ENCODE assay signal across 2 cellular contexts in the genomic region with DNA sequence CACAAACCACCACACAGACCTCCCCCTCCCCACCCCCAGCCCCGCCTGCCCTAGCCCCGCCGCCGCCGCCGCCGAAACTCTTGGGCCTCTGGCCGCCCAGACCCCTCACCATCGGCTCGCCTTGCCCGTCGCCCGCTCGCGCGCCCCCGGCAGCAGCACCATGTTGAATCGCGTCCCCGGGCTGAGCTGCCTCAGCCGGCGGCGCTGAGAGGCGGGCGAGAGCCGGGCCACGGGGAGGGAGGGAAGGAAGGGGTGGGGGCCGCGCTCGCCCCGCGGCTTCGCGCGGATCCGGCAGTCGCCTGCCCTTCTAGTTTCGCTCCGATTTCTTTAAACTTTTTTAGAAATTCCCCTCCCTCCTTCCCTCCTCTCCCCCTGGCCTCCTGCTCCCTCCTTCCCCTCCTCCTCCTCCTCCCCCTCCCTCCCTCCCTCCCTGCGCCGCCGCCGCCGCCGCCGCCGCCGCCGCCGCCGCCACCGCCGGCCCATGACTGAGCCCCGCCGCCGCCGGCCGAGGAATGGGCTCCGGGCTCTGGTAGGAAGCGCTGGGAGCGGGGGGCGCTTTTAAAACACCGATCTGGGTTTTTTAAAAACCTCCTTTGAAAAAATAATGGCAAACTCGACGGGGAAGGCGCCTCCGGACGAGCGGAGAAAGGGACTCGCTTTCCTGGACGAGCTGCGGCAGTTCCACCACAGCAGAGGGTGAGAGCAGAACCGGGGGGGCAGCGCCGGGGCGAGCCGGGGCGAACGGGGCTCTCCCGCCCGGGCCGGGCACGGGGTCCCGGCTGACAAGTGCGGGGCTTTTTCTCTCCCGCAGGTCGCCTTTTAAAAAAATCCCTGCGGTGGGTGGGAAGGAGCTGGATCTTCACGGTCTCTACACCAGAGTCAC.
TF ChIP-seq lines count a peak whose summit lies in the region.

A gene with protein sequence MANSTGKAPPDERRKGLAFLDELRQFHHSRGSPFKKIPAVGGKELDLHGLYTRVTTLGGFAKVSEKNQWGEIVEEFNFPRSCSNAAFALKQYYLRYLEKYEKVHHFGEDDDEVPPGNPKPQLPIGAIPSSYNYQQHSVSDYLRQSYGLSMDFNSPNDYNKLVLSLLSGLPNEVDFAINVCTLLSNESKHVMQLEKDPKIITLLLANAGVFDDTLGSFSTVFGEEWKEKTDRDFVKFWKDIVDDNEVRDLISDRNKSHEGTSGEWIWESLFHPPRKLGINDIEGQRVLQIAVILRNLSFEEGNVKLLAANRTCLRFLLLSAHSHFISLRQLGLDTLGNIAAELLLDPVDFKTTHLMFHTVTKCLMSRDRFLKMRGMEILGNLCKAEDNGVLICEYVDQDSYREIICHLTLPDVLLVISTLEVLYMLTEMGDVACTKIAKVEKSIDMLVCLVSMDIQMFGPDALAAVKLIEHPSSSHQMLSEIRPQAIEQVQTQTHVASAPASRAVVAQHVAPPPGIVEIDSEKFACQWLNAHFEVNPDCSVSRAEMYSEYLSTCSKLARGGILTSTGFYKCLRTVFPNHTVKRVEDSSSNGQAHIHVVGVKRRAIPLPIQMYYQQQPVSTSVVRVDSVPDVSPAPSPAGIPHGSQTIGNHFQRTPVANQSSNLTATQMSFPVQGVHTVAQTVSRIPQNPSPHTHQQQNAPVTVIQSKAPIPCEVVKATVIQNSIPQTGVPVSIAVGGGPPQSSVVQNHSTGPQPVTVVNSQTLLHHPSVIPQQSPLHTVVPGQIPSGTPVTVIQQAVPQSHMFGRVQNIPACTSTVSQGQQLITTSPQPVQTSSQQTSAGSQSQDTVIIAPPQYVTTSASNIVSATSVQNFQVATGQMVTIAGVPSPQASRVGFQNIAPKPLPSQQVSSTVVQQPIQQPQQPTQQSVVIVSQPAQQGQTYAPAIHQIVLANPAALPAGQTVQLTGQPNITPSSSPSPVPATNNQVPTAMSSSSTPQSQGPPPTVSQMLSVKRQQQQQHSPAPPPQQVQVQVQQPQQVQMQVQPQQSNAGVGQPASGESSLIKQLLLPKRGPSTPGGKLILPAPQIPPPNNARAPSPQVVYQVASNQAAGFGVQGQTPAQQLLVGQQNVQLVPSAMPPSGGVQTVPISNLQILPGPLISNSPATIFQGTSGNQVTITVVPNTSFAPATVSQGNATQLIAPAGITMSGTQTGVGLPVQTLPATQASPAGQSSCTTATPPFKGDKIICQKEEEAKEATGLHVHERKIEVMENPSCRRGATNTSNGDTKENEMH (N-terminal part only) (plus strand): TSS at position 474 of the 883 bp plus-strand sequence. CDS start 131 bp downstream, at position 605.

TF ChIP-seq in IMR-90, 13 proteins besides CTCF, POLR2A, EP300 and RAD21:
- TF ChIP-seq CEBPB (IDR thresholded peaks at IDR 0.05; ENCODE audit: low read depth, low read length) (no peak), RFX5 (IDR thresholded peaks at IDR 0.05; ENCODE audit: low read depth, low read length) (no peak), FOS (IDR thresholded peaks at IDR 0.05; ENCODE audit: low read depth, low read length) (no peak), MXI1 (IDR thresholded peaks at IDR 0.05; ENCODE audit: borderline replicate concordance, low read depth, low read length) (no peak), RCOR1 (IDR thresholded peaks at IDR 0.05; ENCODE audit: insufficient replicate concordance, low read length) (no peak), BHLHE40 (IDR thresholded peaks at IDR 0.05; ENCODE audit: low read depth, low read length) (no peak), CHD1 (IDR thresholded peaks at IDR 0.05; ENCODE audit: low read depth, low read length) (0 out of 2 replicates have a peak, but pooled peaks have one; percentile 25), NFE2L2 (IDR thresholded peaks at IDR 0.05; ENCODE audit: low read depth, low read length) (no peak), MAZ (IDR thresholded peaks at IDR 0.05; ENCODE audit: borderline replicate concordance, low read depth, low read length) (peak; percentile 10; the same call in 1 of the 2 replicates), SMC3 (IDR thresholded peaks at IDR 0.05; ENCODE audit: low read depth, low read length) (no peak), MAFK (IDR thresholded peaks at IDR 0.05; ENCODE audit: low read depth, low read length) (no peak)
- TF ChIP-seq, protein P1, sequence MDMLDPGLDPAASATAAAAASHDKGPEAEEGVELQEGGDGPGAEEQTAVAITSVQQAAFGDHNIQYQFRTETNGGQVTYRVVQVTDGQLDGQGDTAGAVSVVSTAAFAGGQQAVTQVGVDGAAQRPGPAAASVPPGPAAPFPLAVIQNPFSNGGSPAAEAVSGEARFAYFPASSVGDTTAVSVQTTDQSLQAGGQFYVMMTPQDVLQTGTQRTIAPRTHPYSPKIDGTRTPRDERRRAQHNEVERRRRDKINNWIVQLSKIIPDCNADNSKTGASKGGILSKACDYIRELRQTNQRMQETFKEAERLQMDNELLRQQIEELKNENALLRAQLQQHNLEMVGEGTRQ (IDR thresholded peaks at IDR 0.05; ENCODE audit: low read depth, low read length) = no peak
- TF ChIP-seq, protein P2, sequence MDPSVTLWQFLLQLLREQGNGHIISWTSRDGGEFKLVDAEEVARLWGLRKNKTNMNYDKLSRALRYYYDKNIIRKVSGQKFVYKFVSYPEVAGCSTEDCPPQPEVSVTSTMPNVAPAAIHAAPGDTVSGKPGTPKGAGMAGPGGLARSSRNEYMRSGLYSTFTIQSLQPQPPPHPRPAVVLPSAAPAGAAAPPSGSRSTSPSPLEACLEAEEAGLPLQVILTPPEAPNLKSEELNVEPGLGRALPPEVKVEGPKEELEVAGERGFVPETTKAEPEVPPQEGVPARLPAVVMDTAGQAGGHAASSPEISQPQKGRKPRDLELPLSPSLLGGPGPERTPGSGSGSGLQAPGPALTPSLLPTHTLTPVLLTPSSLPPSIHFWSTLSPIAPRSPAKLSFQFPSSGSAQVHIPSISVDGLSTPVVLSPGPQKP (IDR thresholded peaks at IDR 0.05; ENCODE audit: borderline replicate concordance, low read depth, low read length) = no peak

TF ChIP-seq in SK-N-SH, 30 proteins besides CTCF, POLR2A, EP300 and RAD21:
- TF ChIP-seq FOXJ3 (CRISPR knock-in tag; IDR thresholded peaks at IDR 0.05) (no peak), RCOR1 (IDR thresholded peaks at IDR 0.05; ENCODE audit: low read length) (no peak), ELF1 (IDR thresholded peaks at IDR 0.05) (no peak), RFX5 (IDR thresholded peaks at IDR 0.05; ENCODE audit: low read length) (no peak), POLR2AphosphoS5 (IDR thresholded peaks at IDR 0.05; ENCODE audit: low read depth, low read length) (no peak), NFIC (IDR thresholded peaks at IDR 0.05; ENCODE audit: borderline replicate concordance) (no peak), SIN3A (IDR thresholded peaks at IDR 0.05; ENCODE audit: borderline replicate concordance, low read depth, low read length) (no peak), FOSL2 (IDR thresholded peaks at IDR 0.05; ENCODE audit: borderline replicate concordance, low read depth) (no peak), EZH2phosphoT487 (IDR thresholded peaks at IDR 0.05; ENCODE audit: borderline replicate concordance, low read depth) (no peak), NRF1 (IDR thresholded peaks at IDR 0.05; ENCODE audit: low read depth, low read length) (no peak), JUND (IDR thresholded peaks at IDR 0.05) (no peak), TEAD4 (IDR thresholded peaks at IDR 0.05; ENCODE audit: borderline replicate concordance, insufficient read depth) (no peak), YY1 (IDR thresholded peaks at IDR 0.05; ENCODE audit: low read depth) (no peak), MEF2A (IDR thresholded peaks at IDR 0.05; ENCODE audit: borderline replicate concordance, low read depth) (no peak)
- TF ChIP-seq, protein P3, sequence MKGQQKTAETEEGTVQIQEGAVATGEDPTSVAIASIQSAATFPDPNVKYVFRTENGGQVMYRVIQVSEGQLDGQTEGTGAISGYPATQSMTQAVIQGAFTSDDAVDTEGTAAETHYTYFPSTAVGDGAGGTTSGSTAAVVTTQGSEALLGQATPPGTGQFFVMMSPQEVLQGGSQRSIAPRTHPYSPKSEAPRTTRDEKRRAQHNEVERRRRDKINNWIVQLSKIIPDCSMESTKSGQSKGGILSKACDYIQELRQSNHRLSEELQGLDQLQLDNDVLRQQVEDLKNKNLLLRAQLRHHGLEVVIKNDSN (IDR thresholded peaks at IDR 0.05; ENCODE audit: borderline replicate concordance, low read depth) = no peak
- TF ChIP-seq, protein P4, sequence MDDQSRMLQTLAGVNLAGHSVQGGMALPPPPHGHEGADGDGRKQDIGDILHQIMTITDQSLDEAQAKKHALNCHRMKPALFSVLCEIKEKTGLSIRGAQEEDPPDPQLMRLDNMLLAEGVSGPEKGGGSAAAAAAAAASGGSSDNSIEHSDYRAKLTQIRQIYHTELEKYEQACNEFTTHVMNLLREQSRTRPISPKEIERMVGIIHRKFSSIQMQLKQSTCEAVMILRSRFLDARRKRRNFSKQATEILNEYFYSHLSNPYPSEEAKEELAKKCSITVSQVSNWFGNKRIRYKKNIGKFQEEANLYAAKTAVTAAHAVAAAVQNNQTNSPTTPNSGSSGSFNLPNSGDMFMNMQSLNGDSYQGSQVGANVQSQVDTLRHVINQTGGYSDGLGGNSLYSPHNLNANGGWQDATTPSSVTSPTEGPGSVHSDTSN (IDR thresholded peaks at IDR 0.05) = no peak
- TF ChIP-seq, protein P5, sequence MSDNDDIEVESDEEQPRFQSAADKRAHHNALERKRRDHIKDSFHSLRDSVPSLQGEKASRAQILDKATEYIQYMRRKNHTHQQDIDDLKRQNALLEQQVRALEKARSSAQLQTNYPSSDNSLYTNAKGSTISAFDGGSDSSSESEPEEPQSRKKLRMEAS (IDR thresholded peaks at IDR 0.05; ENCODE audit: low read depth) = no peak
- TF ChIP-seq, protein P6, sequence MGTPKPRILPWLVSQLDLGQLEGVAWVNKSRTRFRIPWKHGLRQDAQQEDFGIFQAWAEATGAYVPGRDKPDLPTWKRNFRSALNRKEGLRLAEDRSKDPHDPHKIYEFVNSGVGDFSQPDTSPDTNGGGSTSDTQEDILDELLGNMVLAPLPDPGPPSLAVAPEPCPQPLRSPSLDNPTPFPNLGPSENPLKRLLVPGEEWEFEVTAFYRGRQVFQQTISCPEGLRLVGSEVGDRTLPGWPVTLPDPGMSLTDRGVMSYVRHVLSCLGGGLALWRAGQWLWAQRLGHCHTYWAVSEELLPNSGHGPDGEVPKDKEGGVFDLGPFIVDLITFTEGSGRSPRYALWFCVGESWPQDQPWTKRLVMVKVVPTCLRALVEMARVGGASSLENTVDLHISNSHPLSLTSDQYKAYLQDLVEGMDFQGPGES (IDR thresholded peaks at IDR 0.05; ENCODE audit: low read depth, low read length) = no peak
